ENCODE assay signal across 8 cellular contexts in the genomic region with DNA sequence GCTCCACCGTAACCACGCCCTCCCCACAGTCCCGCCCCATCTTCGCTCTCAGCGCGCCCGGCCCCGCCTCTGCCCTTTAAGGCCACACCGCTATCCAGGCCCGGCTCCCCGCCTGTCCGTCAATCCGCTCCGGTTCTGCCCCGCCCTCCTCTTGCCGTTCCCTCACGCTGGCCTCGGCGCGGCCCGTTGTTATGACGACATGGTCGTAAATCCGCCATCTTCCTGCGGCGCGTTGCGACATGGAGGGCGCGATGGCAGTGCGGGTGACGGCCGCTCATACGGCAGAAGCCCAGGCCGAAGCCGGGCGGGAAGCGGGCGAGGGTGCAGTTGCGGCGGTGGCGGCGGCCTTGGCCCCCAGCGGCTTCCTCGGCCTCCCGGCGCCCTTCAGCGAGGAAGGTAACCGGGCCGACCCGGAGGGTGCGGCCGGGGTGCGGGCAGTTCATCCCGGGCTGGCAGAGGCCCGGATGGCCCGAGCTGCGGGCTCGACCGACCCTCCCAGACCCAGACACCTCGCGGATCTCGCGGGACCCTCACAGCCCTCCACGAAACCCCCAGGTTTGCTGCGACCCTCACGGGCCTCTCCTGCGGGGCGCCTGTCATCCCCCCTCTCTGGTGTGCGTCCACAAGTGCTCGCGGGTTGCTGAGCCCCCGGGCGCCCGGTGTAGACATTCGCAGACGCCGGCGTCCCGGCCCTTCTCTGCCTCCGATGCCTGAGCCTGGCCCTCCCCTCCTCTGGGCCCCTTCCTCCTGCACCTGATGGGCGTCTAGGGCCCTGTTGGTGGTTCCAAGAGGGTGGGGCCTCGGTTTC. TPM values are rescaled to one million over a fixed set of nuclear protein-coding genes. Genes with fewer than 3 reads are reported as not detected.
DNase-seq lines count a peak whose midpoint lies in the region; ATAC-seq and TF ChIP-seq lines count a peak whose summit lies in the region.

A gene with protein sequence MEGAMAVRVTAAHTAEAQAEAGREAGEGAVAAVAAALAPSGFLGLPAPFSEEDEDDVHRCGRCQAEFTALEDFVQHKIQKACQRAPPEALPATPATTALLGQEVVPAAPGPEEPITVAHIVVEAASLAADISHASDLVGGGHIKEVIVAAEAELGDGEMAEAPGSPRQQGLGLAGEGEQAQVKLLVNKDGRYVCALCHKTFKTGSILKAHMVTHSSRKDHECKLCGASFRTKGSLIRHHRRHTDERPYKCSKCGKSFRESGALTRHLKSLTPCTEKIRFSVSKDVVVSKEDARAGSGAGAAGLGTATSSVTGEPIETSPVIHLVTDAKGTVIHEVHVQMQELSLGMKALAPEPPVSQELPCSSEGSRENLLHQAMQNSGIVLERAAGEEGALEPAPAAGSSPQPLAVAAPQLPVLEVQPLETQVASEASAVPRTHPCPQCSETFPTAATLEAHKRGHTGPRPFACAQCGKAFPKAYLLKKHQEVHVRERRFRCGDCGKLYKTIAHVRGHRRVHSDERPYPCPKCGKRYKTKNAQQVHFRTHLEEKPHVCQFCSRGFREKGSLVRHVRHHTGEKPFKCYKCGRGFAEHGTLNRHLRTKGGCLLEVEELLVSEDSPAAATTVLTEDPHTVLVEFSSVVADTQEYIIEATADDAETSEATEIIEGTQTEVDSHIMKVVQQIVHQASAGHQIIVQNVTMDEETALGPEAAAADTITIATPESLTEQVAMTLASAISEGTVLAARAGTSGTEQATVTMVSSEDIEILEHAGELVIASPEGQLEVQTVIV (plus strand): TSS at position 217 of the 808 bp plus-strand sequence. CDS start 23 bp downstream, at position 240.

- TF ChIP-seq POLR2A in uterus (IDR thresholded peaks at IDR 0.05) = peak; percentile 67 to 89

- H3K4me1 ChIP-seq in right atrium auricular region (peaks cover 0 to 23% of the 10 kb centered on the region in 2 donors), uterus (peaks cover 0 to 13% of the 10 kb centered on the region in 2 donors)

- H3K9me3 ChIP-seq in right atrium auricular region (no peaks in the 10 kb centered on the region), uterus (no peaks in the 10 kb centered on the region)

- TF ChIP-seq CTCF in right atrium auricular region (IDR thresholded peaks at IDR 0.05) = peak in 1 of 2 donors; percentile 2
- TF ChIP-seq CTCF in uterus (IDR thresholded peaks at IDR 0.05) = no peak

- H3K36me3 ChIP-seq in right atrium auricular region (peaks cover 5% of the 10 kb centered on the region), uterus (no peaks in the 10 kb centered on the region)

- no peaks in the 10 kb centered on the region for H3K27me3 ChIP-seq in right atrium auricular region
- no peaks in the 10 kb centered on the region for H3K27me3 ChIP-seq in uterus

- H3K4me3 ChIP-seq in right atrium auricular region (peak within 1 kb of the TSS; percentile 89 to 95), uterus (peak within 1 kb of the TSS; percentile 52 to 54)

- ATAC-seq in GM18498 (IDR thresholded peaks at IDR 0.05; ENCODE audit: unreplicated experiment) (peak; percentile 96), HG02938 (IDR thresholded peaks at IDR 0.05; ENCODE audit: unreplicated experiment) (peak; percentile 87)

- H3K27ac ChIP-seq in right atrium auricular region (peak within 1 kb of the TSS; percentile 88 to 91), uterus (peak within 1 kb of the TSS; percentile 68 to 81)

- DNase-seq in NCI-H187 (lab: John Stamatoyannopoulos, UW) (peak; percentile 100), anterior cingulate cortex (lab: John Stamatoyannopoulos, UW) (peak; percentile 79 to 99 (median 97)), right atrium auricular region (ENCODE audit: low spot score) (peak; percentile 100), pulmonary artery endothelial cell (ENCODE audit: low read depth, low spot score) (peak; percentile 99), uterus (peak; percentile 99)

- intact Hi-C loops in T-helper 2 cell treated with Interferon-gamma antibody and Interleukin-4, amounts not matched to agents 100 ng/mL and 5 ng/mL, for 36 hours (cut with micrococcal nuclease) = loop anchor here (1.0 to 2.0 kb wide), 3 partner anchors 8 to 206 kb away; a partner anchor contains a TSS
- intact Hi-C loops in uterus (cut with DNase I; ENCODE audit: low total_unique reads) = no loop called here

RNA-seq across cellular contexts. Expression of the gene that starts here (rescaled TPM):
- total RNA-seq in T-helper 2 cell treated with Interferon-gamma antibody and Interleukin-4, amounts not matched to agents 100 ng/mL and 5 ng/mL, for 36 hours = 30.3 and 30.9 TPM in 2 replicates
- total RNA-seq in right atrium auricular region = 10 to 100 TPM; 10.0 to 16.7 TPM
- 30.3 and 34.0 TPM in 2 replicates for total RNA-seq in pulmonary artery endothelial cell
- 10 to 100 TPM in 3 of 4 donors, 1 to 10 TPM in 1; 8.2 to 41.8 (median 29.9) TPM for total RNA-seq in uterus

Comparison
In these comparisons a context has a peak if more than half of its experiments do, and no peak if none do; other contexts are left out.
1. Peak in every context shown above with its lines: DNase-seq, ATAC-seq, H3K4me3 ChIP-seq and H3K27ac ChIP-seq.